Comparison of ENCODE assay signal across 1 cellular context in the genomic region with DNA sequence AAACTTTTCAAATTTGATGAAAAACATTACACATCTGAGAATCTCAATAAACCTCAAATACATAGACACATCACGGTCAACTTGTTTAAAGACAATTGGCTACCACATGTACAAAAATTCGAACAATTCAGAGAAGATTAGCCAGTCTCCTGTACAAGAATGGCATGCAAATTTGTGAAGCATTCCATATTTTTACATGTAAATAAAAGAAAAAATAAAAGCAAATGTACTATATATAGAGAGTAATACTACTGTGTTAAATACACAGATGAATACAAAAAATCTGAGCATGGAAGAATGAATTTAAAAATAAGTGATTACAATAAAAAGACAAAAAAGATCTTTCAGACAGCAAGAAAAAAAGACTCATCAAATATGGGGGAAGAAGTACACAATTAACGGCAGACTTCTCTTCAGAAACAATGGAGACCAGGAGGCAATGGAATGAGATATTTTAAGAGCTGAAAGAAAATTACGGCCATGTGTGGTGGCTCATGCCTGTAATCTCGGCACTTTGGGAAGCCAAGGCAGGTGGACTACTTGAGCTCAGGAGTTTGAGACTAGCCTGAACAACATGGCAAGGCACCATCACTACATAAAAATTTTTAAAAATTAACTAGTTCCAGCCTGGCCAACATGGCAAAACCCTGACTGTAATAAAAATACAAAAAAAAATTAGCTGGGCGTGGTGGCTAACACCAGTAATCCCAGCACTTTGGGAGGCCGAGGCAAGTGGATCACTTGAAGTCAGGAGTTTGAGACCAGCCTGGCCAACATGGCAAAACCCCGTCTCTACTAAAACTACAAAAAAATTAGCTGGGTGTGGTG.
TF ChIP-seq lines count a peak whose summit lies in the region.

No MANE protein-coding gene starts in this region.

TF ChIP-seq in HCT116, 20 proteins besides CTCF, POLR2A, EP300 and RAD21 (continued from another document):
- TF ChIP-seq EZH2 (IDR thresholded peaks at IDR 0.05) (no peak), EZH2phosphoT487 (IDR thresholded peaks at IDR 0.05; ENCODE audit: borderline replicate concordance) (no peak), POLR2AphosphoS5 (IDR thresholded peaks at IDR 0.05; ENCODE audit: low read depth, low read length) (no peak), SIN3A (IDR thresholded peaks at IDR 0.05; ENCODE audit: low read depth) (no peak), REST (IDR thresholded peaks at IDR 0.05; ENCODE audit: low read depth) (no peak), ZFX (IDR thresholded peaks at IDR 0.05) (no peak), ELF1 (IDR thresholded peaks at IDR 0.05; ENCODE audit: borderline replicate concordance, low read depth) (no peak), ZNF274 (IDR thresholded peaks at IDR 0.05; ENCODE audit: low read depth, low read length) (no peak), ATF3 (IDR thresholded peaks at IDR 0.05) (no peak), ZBTB33 (IDR thresholded peaks at IDR 0.05; ENCODE audit: extremely low read depth, insufficient replicate concordance, low read length) (no peak), YY1 (IDR thresholded peaks at IDR 0.05; ENCODE audit: extremely low read depth, insufficient replicate concordance, low read depth, low read length) (peak; percentile 80), JUND (IDR thresholded peaks at IDR 0.05) (no peak), EGR1 (IDR thresholded peaks at IDR 0.05; ENCODE audit: low read depth) (no peak), SRF (IDR thresholded peaks at IDR 0.05; ENCODE audit: low read depth) (no peak), TCF7L2 (IDR thresholded peaks at IDR 0.05; ENCODE audit: borderline replicate concordance, extremely low read depth, insufficient read depth, insufficient read length) (no peak)
- TF ChIP-seq, protein P1, sequence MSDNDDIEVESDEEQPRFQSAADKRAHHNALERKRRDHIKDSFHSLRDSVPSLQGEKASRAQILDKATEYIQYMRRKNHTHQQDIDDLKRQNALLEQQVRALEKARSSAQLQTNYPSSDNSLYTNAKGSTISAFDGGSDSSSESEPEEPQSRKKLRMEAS (IDR thresholded peaks at IDR 0.05): no peak
